ENCODE assay signal across 15 cellular contexts in genomic region chr15:92118162-92118935, GRCh38.
DNase-seq lines count a peak whose midpoint lies in the region; TF ChIP-seq lines count a peak whose summit lies in the region.
"Had no signal": no experiment of that assay in that cellular context is flagged by ENCODE, and none has a peak within 500 bp of the region (broad histone marks: within the 10 kb centered on the region; RNA-seq: fewer than 3 reads in every experiment).

No MANE protein-coding gene starts in this region.

- in situ Hi-C loops in astrocyte of the spinal cord (cut with HindIII; ENCODE audit: low sequenced_read_pairs) = no loop called here

- DNase-seq in Daoy (ENCODE audit: low read depth) = peak; percentile 5
- DNase-seq in astrocyte of the spinal cord (ENCODE audit: low read depth, low spot score) = peak; percentile 22
- no peak for DNase-seq in central memory CD4-positive, alpha-beta T cell
- no peak for DNase-seq in WERI-Rb-1
- DNase-seq in activated CD4-positive, alpha-beta T cell treated with anti-CD3 and anti-CD28 coated beads for 48 hours = no peak
- no peak for DNase-seq in coronary artery (ENCODE audit: low spot score)
- DNase-seq: activated CD8-positive, alpha-beta memory T cell treated with anti-CD3 and anti-CD28 coated beads for 24 hours; left cardiac atrium; NCI-H2081; nucleus accumbens; stimulated activated CD4-positive, alpha-beta T cell treated with anti-CD3 and anti-CD28 coated beads, Interleukin-4, amount 100 ng/mL, for 1 hour; substantia nigra; SW 1271 had no signal

- TF ChIP-seq CTCF in astrocyte of the spinal cord (IDR thresholded peaks at IDR 0.05; ENCODE audit: low read depth, low read length) = no peak
- TF ChIP-seq CTCF in WERI-Rb-1 (IDR thresholded peaks at IDR 0.05; ENCODE audit: low read depth, low read length) = no peak
- TF ChIP-seq CTCF in coronary artery (IDR thresholded peaks at IDR 0.05) = no peak

- H3K4me3 ChIP-seq in HUES48 (ENCODE audit: low read depth, low read length) (peak overlapping the region; percentile 41), astrocyte of the spinal cord (ENCODE audit: low read depth, low read length) (no peak overlapping the region), iPS-15b (ENCODE audit: low read depth, low read length) (peak overlapping the region; percentile 16), WERI-Rb-1 (ENCODE audit: low read depth, low read length) (no peak overlapping the region), coronary artery (no peak overlapping the region)

- H3K27me3 ChIP-seq in HUES48 (ENCODE audit: control insufficient read depth, insufficient read depth, low read length) = peaks cover 12% of the 10 kb centered on the region
- H3K27me3 ChIP-seq in iPS-15b (ENCODE audit: control insufficient read depth, insufficient read depth, low read length) = peaks cover 4% of the 10 kb centered on the region
- peaks cover 66% of the 10 kb centered on the region for H3K27me3 ChIP-seq in WERI-Rb-1 (ENCODE audit: insufficient read depth, low read depth, severe bottlenecking)

- H3K4me1 ChIP-seq in HUES48 (ENCODE audit: control insufficient read depth, insufficient read depth, low read length) (peaks cover 55% of the 10 kb centered on the region), iPS-15b (ENCODE audit: control insufficient read depth, insufficient read depth, low read length) (peaks cover 36% of the 10 kb centered on the region)

- H3K27ac ChIP-seq in HUES48 (ENCODE audit: low read depth, low read length) (peak overlapping the region; percentile 87), WERI-Rb-1 (no peak overlapping the region), coronary artery (no peak overlapping the region)

- no peaks in the 10 kb centered on the region; the same call in 1 of the 2 replicates for H3K36me3 ChIP-seq in HUES48 (ENCODE audit: control insufficient read depth, insufficient read depth, low read length)
- H3K36me3 ChIP-seq in iPS-15b (ENCODE audit: control insufficient read depth, insufficient read depth, low read length) = no peaks in the 10 kb centered on the region
- no peaks in the 10 kb centered on the region for H3K36me3 ChIP-seq in WERI-Rb-1

- no peak overlapping the region for H3K9ac ChIP-seq in HUES48 (ENCODE audit: low read depth, low read length)
- no peak overlapping the region for H3K9ac ChIP-seq in iPS-15b (ENCODE audit: low read depth, low read length)

- H3K9me3 ChIP-seq in HUES48 (ENCODE audit: control insufficient read depth, insufficient read depth, low read length) (peaks cover 9% of the 10 kb centered on the region), iPS-15b (ENCODE audit: control insufficient read depth, insufficient read depth, low read length) (peaks cover 4% of the 10 kb centered on the region), WERI-Rb-1 (ENCODE audit: severe bottlenecking) (no peaks in the 10 kb centered on the region)

Comparison
In these comparisons a context has a peak if more than half of its experiments do, and no peak if none do; other contexts are left out.
1. DNase-seq: peak in Daoy (single experiment) and astrocyte of the spinal cord (single experiment); none in central memory CD4-positive, alpha-beta T cell (single experiment), WERI-Rb-1 (single experiment), activated CD4-positive, alpha-beta T cell treated with anti-CD3 and anti-CD28 coated beads for 48 hours (single experiment) and coronary artery (single experiment).
2. H3K4me3 ChIP-seq: peak in HUES48 (single experiment) and iPS-15b (single experiment); none in astrocyte of the spinal cord (single experiment), WERI-Rb-1 (single experiment) and coronary artery (single experiment).